In the genomic region with DNA sequence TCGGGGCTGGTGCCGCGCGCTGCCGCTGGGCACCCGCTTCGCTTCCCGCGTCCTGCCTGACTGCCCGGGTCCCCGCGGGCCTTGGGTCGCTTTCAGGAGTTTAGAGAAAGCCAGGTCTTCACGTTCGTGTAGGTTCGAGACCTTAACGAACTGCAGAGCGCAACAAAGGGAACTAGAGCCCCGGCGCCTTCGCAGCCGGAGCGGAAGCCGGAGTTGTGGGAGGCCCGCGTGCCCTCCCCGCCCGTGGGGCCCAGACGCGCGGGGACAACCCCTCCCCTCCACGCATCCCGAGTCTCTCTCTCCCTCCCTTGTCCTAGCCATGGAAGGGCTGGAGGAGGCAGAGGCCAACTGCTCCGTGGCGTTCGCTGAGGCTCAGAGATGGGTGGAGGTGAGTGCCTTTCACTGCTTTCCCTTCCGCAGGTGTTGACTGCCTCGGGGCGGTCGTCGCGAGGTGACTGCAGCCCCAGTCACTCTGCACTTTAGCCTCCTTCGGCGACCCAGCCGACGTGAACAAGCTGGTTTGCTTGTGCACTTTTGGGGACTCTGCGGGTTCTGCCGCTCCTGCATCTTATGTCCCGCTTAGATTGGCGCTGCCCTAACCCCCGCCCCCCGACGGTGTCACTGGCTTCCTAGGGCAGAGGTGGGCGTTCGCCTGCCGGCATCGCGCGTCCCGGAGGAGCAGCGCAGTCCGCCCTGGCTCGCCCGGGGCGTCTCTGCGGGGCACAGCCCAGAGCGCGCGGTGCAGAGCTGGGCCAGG, we compare ENCODE assay signal across 8 cellular contexts. TPM values are rescaled to one million over a fixed set of nuclear protein-coding genes. Genes with fewer than 3 reads are reported as not detected.
DNase-seq lines count a peak whose midpoint lies in the region; ATAC-seq and TF ChIP-seq lines count a peak whose summit lies in the region.

No MANE protein-coding gene starts in this region.

- no peak overlapping the region for H3K27ac Mint-ChIP-seq in GM23338
- H3K27ac Mint-ChIP-seq in activated B cell treated with CpG ODN at 0.5 μM for 24 hours = no peak overlapping the region
- peak overlapping the region; percentile 72 for H3K27ac Mint-ChIP-seq in chondrocyte (ENCODE audit: unreplicated experiment)

- POLR2A ChIA-PET in activated B cell treated with CpG ODN at 0.5 μM for 24 hours (lab: Charles Lee) = no interaction called here

- H3K4me3 Mint-ChIP-seq in GM23338 (peak overlapping the region; percentile 73), activated B cell treated with CpG ODN at 0.5 μM for 24 hours (peak overlapping the region; percentile 83), chondrocyte (ENCODE audit: unreplicated experiment) (peak overlapping the region; percentile 73)

- CTCF ChIA-PET in activated B cell treated with CpG ODN at 0.5 μM for 24 hours (lab: Charles Lee) = no interaction called here

- DNase-seq in GM23338 (ENCODE audit: low spot score) = peak; percentile 70
- peak; percentile 61 for DNase-seq in activated B cell treated with CpG ODN at 0.5 μM for 24 hours
- peak; percentile 93 for DNase-seq in chondrocyte (ENCODE audit: low spot score)
- DNase-seq in right lobe of liver = peak in 1 of 3 donors; percentile 24
- DNase-seq in stimulated activated CD4-positive, alpha-beta T cell treated with anti-CD3 and anti-CD28 coated beads, TNF-alpha, amount 100 ng/mL, for 1 hour (ENCODE audit: low read depth in 3 of 3, low spot score in 1 of 3) = peak in 2 of 3 donors; percentile 13 to 18
- no peak for DNase-seq in NCI-H226

- H3K36me3 Mint-ChIP-seq in GM23338 (ENCODE audit: low read depth) (0 out of 3 replicates have a peak, but pooled peaks cover 4% of the 10 kb centered on the region), activated B cell treated with CpG ODN at 0.5 μM for 24 hours (ENCODE audit: low read depth) (no peaks in the 10 kb centered on the region), chondrocyte (ENCODE audit: low read depth) (peaks cover under 1% of the 10 kb centered on the region)

- intact Hi-C loops in activated B cell treated with CpG ODN at 0.5 μM for 24 hours (cut with micrococcal nuclease) (loop anchor here (1.0 to 5.0 kb wide), 4 partner anchors 11 to 1251 kb away; partner anchors contain the start of genes KCTD12, TBC1D4 and UCHL3), right lobe of liver (cut with DNase I) (no loop called here)

- no peaks in the 10 kb centered on the region for H3F3A ChIP-seq in GM23338 (replicated peaks; ENCODE audit: low read depth)

- peaks cover 32% of the 10 kb centered on the region for H3K4me1 ChIP-seq in GM23338 (ENCODE audit: insufficient read depth)
- peaks cover 0 to 9% (median 0%) of the 10 kb centered on the region in 4 donors for H3K4me1 ChIP-seq in right lobe of liver

- TF ChIP-seq CTCF in GM23338 (conservative IDR thresholded peaks at IDR 0.05; ENCODE audit: low read depth in 2 of 2) = no peak
- TF ChIP-seq CTCF in activated B cell treated with CpG ODN at 0.5 μM for 24 hours (IDR thresholded peaks at IDR 0.05) = no peak
- TF ChIP-seq CTCF in chondrocyte (IDR thresholded peaks at IDR 0.05) = no peak
- TF ChIP-seq CTCF in right lobe of liver (IDR thresholded peaks at IDR 0.05) = no peak

- peak overlapping the region; percentile 73 for H3K4me2 ChIP-seq in GM23338

- H3K9me2 ChIP-seq in GM23338 (ENCODE audit: insufficient read depth) = no peaks in the 10 kb centered on the region

- no peaks in the 10 kb centered on the region for H3K9me3 ChIP-seq in KOPT-K1 (ENCODE audit: insufficient read depth, low read length, poor library complexity, severe bottlenecking)
- no peaks in the 10 kb centered on the region for H3K9me3 ChIP-seq in right lobe of liver

- no CpG with 5 or more reads among the region's 69 CpGs for WGBS in right lobe of liver (ENCODE audit: insufficient coverage, low coverage, low lambda C conversion rate, missing lambda C conversion rate)

- no peaks in the 10 kb centered on the region; the same call in 1 of the 3 replicates for H3K9me3 Mint-ChIP-seq in GM23338
- H3K9me3 Mint-ChIP-seq in activated B cell treated with CpG ODN at 0.5 μM for 24 hours = no peaks in the 10 kb centered on the region
- H3K9me3 Mint-ChIP-seq in chondrocyte (ENCODE audit: low read depth) = no peaks in the 10 kb centered on the region

- peak; percentile 31 for TF ChIP-seq POLR2A in GM10847 (IDR thresholded peaks at IDR 0.05; ENCODE audit: extremely low read depth, insufficient read length)
- no peak for TF ChIP-seq POLR2A in right lobe of liver (IDR thresholded peaks at IDR 0.05)

- ATAC-seq in GM23338 (peak; percentile 62), activated B cell treated with CpG ODN at 0.5 μM for 24 hours (ENCODE audit: low read depth) (peak; percentile 70), right lobe of liver (peak; percentile 47 to 55 (median 52))

- peaks cover 29% of the 10 kb centered on the region for H3K4me1 Mint-ChIP-seq in GM23338
- peaks cover 12% of the 10 kb centered on the region for H3K4me1 Mint-ChIP-seq in activated B cell treated with CpG ODN at 0.5 μM for 24 hours
- H3K4me1 Mint-ChIP-seq in chondrocyte (ENCODE audit: low read depth) = peaks cover 61% of the 10 kb centered on the region

- no peak overlapping the region for H3K27ac ChIP-seq in GM23338 (ENCODE audit: low read depth)
- peak overlapping the region; percentile 57 for H3K27ac ChIP-seq in KOPT-K1 (ENCODE audit: low read depth, low read length, poor library complexity, severe bottlenecking)
- H3K27ac ChIP-seq in right lobe of liver = no peak overlapping the region

- peaks cover 26% of the 10 kb centered on the region for H3K27me3 Mint-ChIP-seq in GM23338 (ENCODE audit: insufficient read depth, low read depth, poor library complexity)
- no peaks in the 10 kb centered on the region for H3K27me3 Mint-ChIP-seq in activated B cell treated with CpG ODN at 0.5 μM for 24 hours
- H3K27me3 Mint-ChIP-seq in chondrocyte (ENCODE audit: low read depth) = no peaks in the 10 kb centered on the region

- no peaks in the 10 kb centered on the region for H4K20me1 ChIP-seq in GM23338 (replicated peaks; ENCODE audit: insufficient read depth)

- H3K79me2 ChIP-seq in GM23338 (replicated peaks; ENCODE audit: insufficient read depth) = peaks cover 17% of the 10 kb centered on the region; the same call in 1 of the 2 replicates

- H2AFZ ChIP-seq in GM23338 = peak overlapping the region; percentile 92

- H3K27me3 ChIP-seq in GM23338 (ENCODE audit: insufficient read depth) = peaks cover 43% of the 10 kb centered on the region
- peaks cover 0 to 6% of the 10 kb centered on the region in 2 donors for H3K27me3 ChIP-seq in right lobe of liver

- H3K4me3 ChIP-seq in GM23338 (peak overlapping the region; percentile 56), right lobe of liver (peak overlapping the region; percentile 51 to 61 (median 58))

- H3K36me3 ChIP-seq in GM23338 (ENCODE audit: insufficient read depth) (no peaks in the 10 kb centered on the region), KOPT-K1 (ENCODE audit: insufficient read depth, low read length) (no peaks in the 10 kb centered on the region), right lobe of liver (no peaks in the 10 kb centered on the region)

TF ChIP-seq in GM23338, 12 proteins besides CTCF, POLR2A, EP300 and RAD21 (continues in another document):
- TF ChIP-seq STAT1 (IDR thresholded peaks at IDR 0.05; ENCODE audit: unreplicated experiment) (no peak), POLR2AphosphoS5 (IDR thresholded peaks at IDR 0.05; ENCODE audit: low read depth) (no peak; the same call in 1 of the 2 replicates), CREB1 (CRISPR knock-in tag; IDR thresholded peaks at IDR 0.05; ENCODE audit: low read depth) (no peak), EZH2phosphoT487 (IDR thresholded peaks at IDR 0.05; ENCODE audit: unreplicated experiment) (no peak), ZNF114 (CRISPR knock-in tag; IDR thresholded peaks at IDR 0.05) (no peak), JUNB (IDR thresholded peaks at IDR 0.05; ENCODE audit: unreplicated experiment) (no peak), EZH2 (IDR thresholded peaks at IDR 0.05; ENCODE audit: low read depth, unreplicated experiment) (no peak), ZNF331 (CRISPR knock-in tag; IDR thresholded peaks at IDR 0.05; ENCODE audit: low read depth) (no peak), NANOG (IDR thresholded peaks at IDR 0.05; ENCODE audit: borderline replicate concordance) (no peak)
- TF ChIP-seq, protein P1, sequence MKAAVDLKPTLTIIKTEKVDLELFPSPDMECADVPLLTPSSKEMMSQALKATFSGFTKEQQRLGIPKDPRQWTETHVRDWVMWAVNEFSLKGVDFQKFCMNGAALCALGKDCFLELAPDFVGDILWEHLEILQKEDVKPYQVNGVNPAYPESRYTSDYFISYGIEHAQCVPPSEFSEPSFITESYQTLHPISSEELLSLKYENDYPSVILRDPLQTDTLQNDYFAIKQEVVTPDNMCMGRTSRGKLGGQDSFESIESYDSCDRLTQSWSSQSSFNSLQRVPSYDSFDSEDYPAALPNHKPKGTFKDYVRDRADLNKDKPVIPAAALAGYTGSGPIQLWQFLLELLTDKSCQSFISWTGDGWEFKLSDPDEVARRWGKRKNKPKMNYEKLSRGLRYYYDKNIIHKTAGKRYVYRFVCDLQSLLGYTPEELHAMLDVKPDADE (IDR thresholded peaks at IDR 0.05) = no peak

RNA-seq across cellular contexts. Expression of gene LMO7, which starts 0.4 kb away (rescaled TPM):
- 16.4 and 22.3 TPM in 2 replicates for total RNA-seq in GM23338 (2014; rRNA removed; shearing (Covaris generic))
- polyA plus RNA-seq in GM23338 (2016; fragmentation: Nextera tagmentation; extraction: Ambion mirVana) = 20.2 and 26.9 TPM in 2 replicates
- total RNA-seq in activated B cell treated with CpG ODN at 0.5 μM for 24 hours = 13.5 and 19.5 TPM in 2 replicates
- total RNA-seq in chondrocyte = 199 to 335 TPM (median 201 TPM) in 3 replicates
- 10 to 100 TPM; 42.3 to 60.2 (median 51.1) TPM for total RNA-seq in right lobe of liver
